ENCODE assay signal across 21 cellular contexts in genomic region chr17:49041527-49041926, GRCh38. TPM values are rescaled to one million over a fixed set of nuclear protein-coding genes. Genes with fewer than 3 reads are reported as not detected.
DNase-seq lines count a peak whose midpoint lies in the region; ATAC-seq and TF ChIP-seq lines count a peak whose summit lies in the region.
"Had no signal": no experiment of that assay in that cellular context is flagged by ENCODE, and none has a peak within 500 bp of the region (broad histone marks: within the 10 kb centered on the region; RNA-seq: fewer than 3 reads in every experiment).

No MANE protein-coding gene starts in this region.

- CTCF ChIA-PET in A673 (lab: Charles Lee), result no interaction called here

- H3K9me3 ChIP-seq in left ventricle myocardium inferior (replicated peaks), result no peaks in the 10 kb centered on the region
- H3K9me3 ChIP-seq in A673 (ENCODE audit: low read depth, low read length, poor library complexity, severe bottlenecking), result no peaks in the 10 kb centered on the region
- no peaks in the 10 kb centered on the region for H3K9me3 ChIP-seq in SK-N-MC (ENCODE audit: low read depth, low read length)
- H3K9me3 ChIP-seq in mesodermal cell (ENCODE audit: control insufficient read depth, low read length), result no peaks in the 10 kb centered on the region
- H3K9me3 ChIP-seq: A549, BE2C, BLaER1, Caco-2 had no signal

- H3K27me3 ChIP-seq in left ventricle myocardium inferior (ENCODE audit: low read depth) (peaks cover 95% of the 10 kb centered on the region), A673 (replicated peaks; ENCODE audit: insufficient read depth, low read depth, low read length, poor library complexity) (no peaks in the 10 kb centered on the region)
- H3K27me3 ChIP-seq: BLaER1 had no signal

- DNase-seq in Right ventricle myocardium inferior (ENCODE audit: missing footprints), result peak; percentile 3
- no peak for DNase-seq in left ventricle myocardium inferior
- no peak for DNase-seq in A673 (ENCODE audit: low spot score)
- no peak for DNase-seq in SK-N-MC (ENCODE audit: low read depth, low spot score)
- no peak for DNase-seq in COLO668 (lab: John Stamatoyannopoulos, UW; ENCODE audit: unreplicated experiment)
- DNase-seq: ACHN; BE2C; C1 segment of cervical spinal cord; Caco-2; Calu3; CD4-positive, alpha-beta memory T cell; CD4-positive, CD25-positive, alpha-beta regulatory T cell; CD8-positive, alpha-beta memory T cell; DMS79 treated with DMSO at 0.1 percent for 48 hours; GF-D8 had no signal

- no peak overlapping the region for H3K27ac ChIP-seq in left ventricle myocardium inferior (replicated peaks)
- H3K27ac ChIP-seq in A673 (ENCODE audit: low read depth, low read length, poor library complexity, severe bottlenecking), result peak overlapping the region; percentile 44
- peak overlapping the region; percentile 55 for H3K27ac ChIP-seq in SK-N-MC
- H3K27ac ChIP-seq in mesodermal cell (ENCODE audit: low read depth, low read length, severe bottlenecking), result peak overlapping the region; percentile 0
- H3K27ac ChIP-seq: 22Rv1, A549, BLaER1 had no signal

- no peaks in the 10 kb centered on the region for H3K4me1 ChIP-seq in left ventricle myocardium inferior
- no peaks in the 10 kb centered on the region for H3K4me1 ChIP-seq in A673 (ENCODE audit: insufficient read depth, low read length, poor library complexity, severe bottlenecking)
- H3K4me1 ChIP-seq in mesodermal cell (ENCODE audit: control insufficient read depth, insufficient read depth, low read length, poor library complexity, severe bottlenecking), result no peaks in the 10 kb centered on the region
- H3K4me1 ChIP-seq: BE2C, BLaER1, Caco-2 had no signal

- WGBS in mesodermal cell (ENCODE audit: insufficient coverage in 2 of 2), 2 experiments, result 86 to 100% methylated on average over 2 to 3 of the region's 4 CpGs

- intact Hi-C loops in Right ventricle myocardium inferior (cut with DNase I), result no loop called here
- intact Hi-C loops in left ventricle myocardium inferior (cut with micrococcal nuclease), result no loop called here
- intact Hi-C loops in A673 (cut with micrococcal nuclease; ENCODE audit: unreplicated experiment), result no loop called here

- BruUV-seq in A673 (replicated peaks; lab: Mats Ljungman, UMichigan), result no TSS peak

- POLR2A ChIA-PET in A673 (lab: Charles Lee; ENCODE audit: low non-redundant PET), result no interaction called here

- TF ChIP-seq CTCF in left ventricle myocardium inferior (IDR thresholded peaks at IDR 0.05; ENCODE audit: borderline replicate concordance) (no peak), A673 (conservative IDR thresholded peaks at IDR 0.05; ENCODE audit: low read depth, low read length) (no peak)

- no peak for ATAC-seq in Right ventricle myocardium inferior
- no peak for ATAC-seq in HG03439 (IDR thresholded peaks at IDR 0.05; ENCODE audit: unreplicated experiment)
- ATAC-seq: A549 had no signal

- H3K36me3 ChIP-seq in left ventricle myocardium inferior, result no peaks in the 10 kb centered on the region
- peaks cover 99% of the 10 kb centered on the region for H3K36me3 ChIP-seq in A673 (ENCODE audit: insufficient read depth, low read length, poor library complexity, severe bottlenecking)
- peaks cover 98% of the 10 kb centered on the region for H3K36me3 ChIP-seq in SK-N-MC (ENCODE audit: insufficient read depth, low read length)
- peaks cover 98% of the 10 kb centered on the region for H3K36me3 ChIP-seq in mesodermal cell (ENCODE audit: control insufficient read depth, insufficient read depth, low read length)
- H3K36me3 ChIP-seq: BLaER1 had no signal

- H3K4me3 ChIP-seq in left ventricle myocardium inferior (no peak overlapping the region), A673 (ENCODE audit: low read depth, low read length, poor library complexity, severe bottlenecking) (no peak overlapping the region), SK-N-MC (no peak overlapping the region), mesodermal cell (ENCODE audit: extremely low read depth, insufficient read depth, low read length, poor library complexity, severe bottlenecking) (no peak overlapping the region)
- H3K4me3 ChIP-seq: A549, BLaER1 had no signal

- H3K9ac ChIP-seq in SK-N-MC (ENCODE audit: insufficient read length), result no peak overlapping the region
- H3K9ac ChIP-seq: BLaER1 had no signal

RNA-seq across cellular contexts. Expression of gene IGF2BP1, which starts 44.3 kb away (rescaled TPM):
- total RNA-seq in Right ventricle myocardium inferior (not detected), left ventricle myocardium inferior (not detected), A673 (2021) (495 and 517 TPM in 2 replicates)
- 132 TPM for polyA plus RNA-seq in mesodermal cell (2013, experiment 1 of 2)
- polyA plus RNA-seq in mesodermal cell (2013, experiment 2 of 2), result 126 TPM
- total RNA-seq: CD4-positive, alpha-beta memory T cell; CD4-positive, CD25-positive, alpha-beta regulatory T cell had no signal
- polyA plus RNA-seq: CD14-positive monocyte; CD4-positive, alpha-beta memory T cell; CD4-positive, CD25-positive, alpha-beta regulatory T cell; CD8-positive, alpha-beta memory T cell had no signal

Comparison
In these comparisons a context has a peak if more than half of its experiments do, and no peak if none do; other contexts are left out.
1. RNA of gene IGF2BP1, which starts 44.3 kb away (total RNA-seq): 495 to 517 TPM in A673; not detected in Right ventricle myocardium inferior (single experiment) and not detected in left ventricle myocardium inferior (single experiment); every median in the first group is over 100 times any median in the second.